11 cellular contexts compared by ENCODE assay signal in the genomic region with DNA sequence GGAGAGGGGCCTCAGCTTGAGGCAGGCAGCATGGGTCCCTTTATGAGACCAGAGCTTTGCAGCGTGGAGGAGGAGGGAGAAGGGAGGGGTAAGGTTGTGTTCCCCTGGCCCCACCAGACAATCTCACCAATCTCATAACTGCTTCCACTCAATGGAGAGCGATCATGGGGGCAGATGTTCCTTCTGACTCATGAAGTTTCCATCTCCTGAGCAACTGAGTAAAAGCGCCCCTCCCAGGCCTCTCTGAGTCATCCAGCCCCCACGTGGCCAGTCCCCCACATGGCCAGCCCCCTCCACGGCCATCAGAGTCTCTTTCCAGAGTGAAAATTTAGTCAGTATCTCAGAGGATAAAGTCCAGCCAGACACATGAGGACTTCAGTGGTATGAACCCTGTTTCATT. TPM values are rescaled to one million over a fixed set of nuclear protein-coding genes. Genes with fewer than 3 reads are reported as not detected.
DNase-seq lines count a peak whose midpoint lies in the region; TF ChIP-seq lines count a peak whose summit lies in the region.
"Had no signal": no experiment of that assay in that cellular context is flagged by ENCODE, and none has a peak within 500 bp of the region (broad histone marks: within the 10 kb centered on the region; RNA-seq: fewer than 3 reads in every experiment).

No MANE protein-coding gene starts in this region.

- WGBS in thyroid gland, 2 donors, result 34 to 50% methylated on average over 5 of the region's 5 CpGs

- H3K4me3 ChIP-seq in thyroid gland (replicated peaks in 1 of 3), result no peak overlapping the region
- no peak overlapping the region for H3K4me3 ChIP-seq in effector memory CD4-positive, alpha-beta T cell (ENCODE audit: insufficient read depth, low read depth, low read length, poor library complexity, severe bottlenecking)
- H3K4me3 ChIP-seq: dorsolateral prefrontal cortex had no signal

- intact Hi-C loops in thyroid gland (cut with DNase I), result no loop called here

- POLR2A ChIA-PET in HEK293T (lab: Yijun Ruan, JAX), result interaction anchor here (0.6 kb wide), 1 partner anchor 116 kb away, joined by 3 read pairs; no protein-coding TSS in a partner anchor

- H3K9me3 ChIP-seq in thyroid gland, result no peaks in the 10 kb centered on the region
- no peaks in the 10 kb centered on the region for H3K9me3 ChIP-seq in effector memory CD4-positive, alpha-beta T cell (ENCODE audit: control insufficient read depth, low read length)

- no peak for TF ChIP-seq CTCF in thyroid gland (IDR thresholded peaks at IDR 0.05)

- TF ChIP-seq POLR2A in thyroid gland (IDR thresholded peaks at IDR 0.05), result no peak

- DNase-seq in GM03348 (ENCODE audit: low spot score) (peak; percentile 40), NCI-H69 (lab: John Stamatoyannopoulos, UW) (peak; percentile 14), astrocyte of the hippocampus (ENCODE audit: low read depth, low spot score) (peak; percentile 44), thyroid gland (no peak), HEK293T (ENCODE audit: extremely low spot score) (no peak), islet precursor cell (no peak)
- DNase-seq in stimulated activated CD4-positive, alpha-beta T cell treated with anti-CD3 and anti-CD28 coated beads, Interleukin-12 subunit alpha, Interleukin-12 subunit beta, amount 100 ng/mL, for 48 hours (ENCODE audit: low read depth in 2 of 3, low spot score in 1 of 3), result peak; percentile 41 to 50 (median 43)
- no peak for DNase-seq in effector memory CD4-positive, alpha-beta T cell
- DNase-seq: mesendoderm, NCI-H1105 treated with DMSO at 0.1 percent for 48 hours had no signal

- H3K4me1 ChIP-seq in thyroid gland, result no peaks in the 10 kb centered on the region
- no peaks in the 10 kb centered on the region for H3K4me1 ChIP-seq in effector memory CD4-positive, alpha-beta T cell (ENCODE audit: control insufficient read depth, insufficient read depth, low read length, poor library complexity, severe bottlenecking)

- H3K36me3 ChIP-seq in thyroid gland, result no peaks in the 10 kb centered on the region
- H3K36me3 ChIP-seq in effector memory CD4-positive, alpha-beta T cell (ENCODE audit: control insufficient read depth, insufficient read depth, low read length), result no peaks in the 10 kb centered on the region

- H3K27me3 ChIP-seq in thyroid gland, result no peaks in the 10 kb centered on the region
- no peaks in the 10 kb centered on the region for H3K27me3 ChIP-seq in effector memory CD4-positive, alpha-beta T cell (replicated peaks; ENCODE audit: control insufficient read depth, insufficient read depth, low read length, poor library complexity, severe bottlenecking)

- H3K27ac ChIP-seq in thyroid gland, result no peak overlapping the region
- no peak overlapping the region for H3K27ac ChIP-seq in effector memory CD4-positive, alpha-beta T cell (ENCODE audit: insufficient read depth, low read length, poor library complexity, severe bottlenecking)
- H3K27ac ChIP-seq: dorsolateral prefrontal cortex had no signal

- CTCF ChIA-PET in HEK293T (lab: Yijun Ruan, JAX), result no interaction called here

TF ChIP-seq in HEK293T, 16 proteins besides CTCF, POLR2A, EP300 and RAD21:
- TF ChIP-seq, protein P1, sequence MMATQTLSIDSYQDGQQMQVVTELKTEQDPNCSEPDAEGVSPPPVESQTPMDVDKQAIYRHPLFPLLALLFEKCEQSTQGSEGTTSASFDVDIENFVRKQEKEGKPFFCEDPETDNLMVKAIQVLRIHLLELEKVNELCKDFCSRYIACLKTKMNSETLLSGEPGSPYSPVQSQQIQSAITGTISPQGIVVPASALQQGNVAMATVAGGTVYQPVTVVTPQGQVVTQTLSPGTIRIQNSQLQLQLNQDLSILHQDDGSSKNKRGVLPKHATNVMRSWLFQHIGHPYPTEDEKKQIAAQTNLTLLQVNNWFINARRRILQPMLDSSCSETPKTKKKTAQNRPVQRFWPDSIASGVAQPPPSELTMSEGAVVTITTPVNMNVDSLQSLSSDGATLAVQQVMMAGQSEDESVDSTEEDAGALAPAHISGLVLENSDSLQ (IDR thresholded peaks at IDR 0.05), result no peak
- no peak for TF ChIP-seq SP1 (IDR thresholded peaks at IDR 0.05)
- no peak for TF ChIP-seq ARNT (IDR thresholded peaks at IDR 0.05)
- no peak for TF ChIP-seq BHLHE40 (IDR thresholded peaks at IDR 0.05; ENCODE audit: borderline replicate concordance)
- TF ChIP-seq FOXA1 (IDR thresholded peaks at IDR 0.05), result no peak

RNA-seq across cellular contexts. Expression of a gene that starts 39.2 kb away (rescaled TPM):
- 1 to 10 TPM; 4.5 to 7.2 (median 5.1) TPM for total RNA-seq in thyroid gland

Comparison
In these comparisons a context has a peak if more than half of its experiments do, and no peak if none do; other contexts are left out.
1. DNase-seq: peak in GM03348 (single experiment), NCI-H69 (single experiment), astrocyte of the hippocampus (single experiment) and stimulated activated CD4-positive, alpha-beta T cell treated with anti-CD3 and anti-CD28 coated beads, Interleukin-12 subunit alpha, Interleukin-12 subunit beta, amount 100 ng/mL, for 48 hours (3 of 3); none in thyroid gland (0 of 2), effector memory CD4-positive, alpha-beta T cell (0 of 3), HEK293T (single experiment) and islet precursor cell (single experiment).